Comparison of ENCODE assay signal across 8 cellular contexts in genomic region chr16:83899272-83899897, GRCh38. TPM values are rescaled to one million over a fixed set of nuclear protein-coding genes. Genes with fewer than 3 reads are reported as not detected.
DNase-seq lines count a peak whose midpoint lies in the region; ATAC-seq, FAIRE-seq and TF ChIP-seq lines count a peak whose summit lies in the region.

No MANE protein-coding gene starts in this region.

- H3K9me2 ChIP-seq in OCI-LY7 (ENCODE audit: insufficient read depth, low read length): no peaks in the 10 kb centered on the region

- H3K9me3 ChIP-seq in OCI-LY7 (ENCODE audit: low read length) (no peaks in the 10 kb centered on the region), pancreas (no peaks in the 10 kb centered on the region)

- DNase-seq in 8988T (peak; percentile 67), OCI-LY7 (ENCODE audit: low spot score) (peak; percentile 52), germinal center (ENCODE audit: low spot score) (peak; percentile 49), pancreas (peak; percentile 50 to 86 (median 64))
- DNase-seq in activated naive CD4-positive, alpha-beta T cell treated with Interleukin-2 at 50 U/mL for 16 hours: peak; percentile 58

- peaks cover 4% of the 10 kb centered on the region; the same call in 1 of the 2 replicates for H3K79me2 ChIP-seq in OCI-LY7 (ENCODE audit: insufficient read depth, low read depth, low read length)

- POLR2A ChIA-PET in OCI-LY7 (lab: Charles Lee): interaction anchor here (0.9 to 1.2 kb wide), 2 partner anchors 11 to 115 kb away, joined by 3 to 6 read pairs; no protein-coding TSS in a partner anchor

- H3K27ac ChIP-seq in OCI-LY7 (ENCODE audit: low read depth, low read length, poor library complexity, severe bottlenecking) (no peak overlapping the region), pancreas (peak overlapping the region; percentile 92 to 100 (median 98)), urinary bladder (ENCODE audit: low read depth) (peak overlapping the region; percentile 69)

- CTCF ChIA-PET in OCI-LY7 (lab: Charles Lee; ENCODE audit: unreplicated experiment): interaction anchor here (1.0 kb wide), 1 partner anchor 13 kb away, joined by 4 read pairs; no protein-coding TSS in a partner anchor

- FAIRE-seq in pancreas (lab: Jason Lieb, UNC): no peak

- ATAC-seq in GM18505 (IDR thresholded peaks at IDR 0.05; ENCODE audit: unreplicated experiment) (peak; percentile 55), HG02970 (IDR thresholded peaks at IDR 0.05; ENCODE audit: low FRiP score, unreplicated experiment) (peak; percentile 51), pancreas (peak; percentile 15 to 51 (median 38))

- H3K36me3 ChIP-seq in OCI-LY7 (ENCODE audit: insufficient read depth, low read length) (no peaks in the 10 kb centered on the region), pancreas (no peaks in the 10 kb centered on the region), urinary bladder (ENCODE audit: insufficient read depth) (no peaks in the 10 kb centered on the region)

- H2AFZ ChIP-seq in OCI-LY7 (ENCODE audit: low read length): peak overlapping the region; percentile 26; the same call in 1 of the 2 replicates

- H3K4me3 ChIP-seq in OCI-LY7 (ENCODE audit: low read depth, low read length, poor library complexity, severe bottlenecking): peak overlapping the region; percentile 81
- H3K4me3 ChIP-seq in pancreas: peak overlapping the region; percentile 65 to 99 (median 82)
- H3K4me3 ChIP-seq in urinary bladder (ENCODE audit: low read depth, low read length): peak overlapping the region; percentile 81

- TF ChIP-seq CTCF in OCI-LY7 (conservative IDR thresholded peaks at IDR 0.05; ENCODE audit: low read length): no peak
- no peak for TF ChIP-seq CTCF in pancreas (IDR thresholded peaks at IDR 0.05)

- WGBS in pancreas, 2 donors: 1% methylated on average over 38 to 73 of the region's 73 CpGs
- WGBS in urinary bladder: under 1% methylated on average over 73 of the region's 73 CpGs

- H3K4me1 ChIP-seq in OCI-LY7 (ENCODE audit: insufficient read depth, low read length, poor library complexity, severe bottlenecking): peaks cover 13% of the 10 kb centered on the region
- peaks cover 0 to 23% (median 19%) of the 10 kb centered on the region in 3 donors for H3K4me1 ChIP-seq in pancreas
- no peaks in the 10 kb centered on the region for H3K4me1 ChIP-seq in urinary bladder (ENCODE audit: insufficient read depth)

- BruUV-seq in OCI-LY7 (replicated peaks; lab: Mats Ljungman, UMichigan): no TSS peak

- intact Hi-C loops in OCI-LY7 (cut with micrococcal nuclease; ENCODE audit: unreplicated experiment): loop anchor here (5.0 kb wide), 1 partner anchor 92 kb away; the partner anchor contains the start of gene HSBP1
- intact Hi-C loops in pancreas (cut with DNase I): no loop called here

- TF ChIP-seq POLR2A in GM18505 (IDR thresholded peaks at IDR 0.05; ENCODE audit: borderline replicate concordance, extremely low read depth, insufficient read depth, insufficient read length): no peak

- no peaks in the 10 kb centered on the region for H3K27me3 ChIP-seq in pancreas

- H4K20me1 ChIP-seq in OCI-LY7 (ENCODE audit: insufficient read depth, low read length): no peaks in the 10 kb centered on the region; the same call in 1 of the 2 replicates

- peak overlapping the region; percentile 94 for H3K4me2 ChIP-seq in OCI-LY7 (ENCODE audit: low read length)

RNA-seq across cellular contexts. Expression of gene MLYCD, which starts 0.5 kb away (rescaled TPM):
- total RNA-seq in OCI-LY7 (2014; rRNA removed; shearing (Covaris generic)): 3.2 and 3.5 TPM in 2 replicates
- 10.9 and 11.1 TPM in 2 replicates for total RNA-seq in OCI-LY7 (2022)
- total RNA-seq in pancreas: 10 to 100 TPM in 2 of 6 donors, 1 to 10 TPM in 4; 4.3 to 11.2 (median 9.1) TPM
- 1 to 10 TPM; 5.4 to 8.7 TPM for polyA plus RNA-seq in pancreas
- 4.6 TPM for total RNA-seq in urinary bladder
- polyA plus RNA-seq in urinary bladder: 3.8 TPM

RNA-seq across cellular contexts. Expression of gene OSGIN1, which starts 53.7 kb away (rescaled TPM):
- 0.28 and 0.41 TPM in 2 replicates for total RNA-seq in OCI-LY7 (2014; rRNA removed; shearing (Covaris generic))
- total RNA-seq in OCI-LY7 (2022) (1.0 and 2.0 TPM in 2 replicates), pancreas (1 to 10 TPM; 3.6 to 4.5 (median 3.8) TPM), urinary bladder (0.21 TPM)
- polyA plus RNA-seq in pancreas (10 to 100 TPM; 14.3 to 15.9 TPM), urinary bladder (11.9 TPM)
